Comparison of ENCODE assay signal across 8 cellular contexts in the genomic region with DNA sequence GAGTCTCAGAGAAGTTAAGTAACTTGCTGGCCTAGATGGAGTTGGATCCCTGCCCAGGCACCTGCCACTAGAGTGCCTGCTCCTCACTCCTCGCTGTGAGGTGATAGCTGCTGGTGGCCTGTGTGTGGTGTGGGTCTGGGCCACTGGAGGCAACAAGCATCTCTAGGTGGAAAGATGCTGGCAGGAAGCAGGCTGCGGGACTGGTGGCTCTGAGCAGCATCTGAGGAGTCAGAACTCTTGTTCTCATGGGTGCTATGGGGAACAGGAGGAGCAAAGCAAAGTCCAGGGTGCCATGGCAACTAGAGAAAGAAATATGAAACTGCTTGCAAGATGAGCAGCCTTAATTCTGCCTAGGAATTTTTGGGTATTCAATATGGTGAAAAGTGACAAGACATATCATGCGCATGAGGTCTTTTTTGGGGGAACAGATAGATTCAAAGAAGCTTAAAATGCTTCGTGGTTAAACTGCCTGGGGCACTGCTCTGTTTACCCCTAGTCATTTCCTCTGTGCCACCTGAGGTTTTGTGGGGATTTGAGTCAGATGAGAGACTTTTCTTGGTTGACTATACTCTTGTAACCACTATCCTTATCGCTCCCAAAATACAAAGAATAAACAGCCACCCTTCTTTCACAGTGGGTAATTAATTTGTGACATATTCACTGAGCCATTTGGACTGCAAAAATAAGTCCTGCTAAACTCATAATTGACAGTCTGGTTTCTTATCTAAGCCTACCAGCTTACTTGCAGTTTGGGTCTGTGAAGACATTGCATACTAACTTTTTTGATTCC. TPM values are rescaled to one million over a fixed set of nuclear protein-coding genes. Genes with fewer than 3 reads are reported as not detected.
A peak's percentile ranks its signal among the peaks of the same experiment; 100 is the strongest.
DNase-seq lines count a peak whose midpoint lies in the region; ATAC-seq lines count a peak whose summit lies in the region.

No MANE protein-coding gene starts in this region.

- peak; percentile 38 for DNase-seq in activated naive CD4-positive, alpha-beta T cell treated with Interleukin-2 at 50 U/mL for 16 hours
- DNase-seq in activated naive CD4-positive, alpha-beta T cell treated with anti-CD3 and anti-CD28 coated beads, Interleukin-2, amount 50 U/mL, for 16 hours = no peak
- DNase-seq in NCI-H345 (lab: John Stamatoyannopoulos, UW) (peak; percentile 71), GOT3 (lab: John Stamatoyannopoulos, UW) (no peak), middle frontal gyrus (ENCODE audit: extremely low spot score, low spot score) (no peak), germinal center (ENCODE audit: low spot score) (no peak)
- peak; percentile 59 for DNase-seq in activated naive CD8-positive, alpha-beta T cell treated with anti-CD3 and anti-CD28 coated beads for 36 hours
- DNase-seq in stimulated activated naive CD8-positive, alpha-beta T cell treated with anti-CD3 and anti-CD28 coated beads, Interleukin-15, Interleukin-2, amounts not matched to agents 100 U/mL and 50 U/mL, for 24 hours = peak; percentile 47

- H3K4me1 Mint-ChIP-seq in activated naive CD8-positive, alpha-beta T cell treated with anti-CD3 and anti-CD28 coated beads for 36 hours = peaks cover 20% of the 10 kb centered on the region

- H3K36me3 Mint-ChIP-seq in activated naive CD8-positive, alpha-beta T cell treated with anti-CD3 and anti-CD28 coated beads for 36 hours = no peaks in the 10 kb centered on the region

- H3K9me3 Mint-ChIP-seq in activated naive CD8-positive, alpha-beta T cell treated with anti-CD3 and anti-CD28 coated beads for 36 hours = no peaks in the 10 kb centered on the region

- peak overlapping the region; percentile 43 for H3K27ac Mint-ChIP-seq in activated naive CD8-positive, alpha-beta T cell treated with anti-CD3 and anti-CD28 coated beads for 36 hours

- ATAC-seq in stimulated activated naive CD8-positive, alpha-beta T cell treated with anti-CD3 and anti-CD28 coated beads, Interleukin-15, Interleukin-2, amounts not matched to agents 100 U/mL and 50 U/mL, for 24 hours = peak; percentile 94

- no peak overlapping the region for H3K4me3 Mint-ChIP-seq in activated naive CD8-positive, alpha-beta T cell treated with anti-CD3 and anti-CD28 coated beads for 36 hours

- H3K27me3 Mint-ChIP-seq in activated naive CD8-positive, alpha-beta T cell treated with anti-CD3 and anti-CD28 coated beads for 36 hours = no peaks in the 10 kb centered on the region

RNA-seq across cellular contexts. Expression of a gene that starts 50.3 kb away (rescaled TPM):
- total RNA-seq in activated naive CD8-positive, alpha-beta T cell treated with anti-CD3 and anti-CD28 coated beads for 36 hours = 1 to 10 TPM; 1.6 to 2.1 TPM

Comparison
In these comparisons a context has a peak if more than half of its experiments do, and no peak if none do; other contexts are left out.
1. DNase-seq: peak in activated naive CD4-positive, alpha-beta T cell treated with Interleukin-2 at 50 U/mL for 16 hours (single experiment), NCI-H345 (single experiment), activated naive CD8-positive, alpha-beta T cell treated with anti-CD3 and anti-CD28 coated beads for 36 hours (single experiment) and stimulated activated naive CD8-positive, alpha-beta T cell treated with anti-CD3 and anti-CD28 coated beads, Interleukin-15, Interleukin-2, amounts not matched to agents 100 U/mL and 50 U/mL, for 24 hours (single experiment); none in activated naive CD4-positive, alpha-beta T cell treated with anti-CD3 and anti-CD28 coated beads, Interleukin-2, amount 50 U/mL, for 16 hours (single experiment), GOT3 (single experiment), middle frontal gyrus (single experiment) and germinal center (single experiment).